ENCODE assay signal across 8 cellular contexts in the genomic region with DNA sequence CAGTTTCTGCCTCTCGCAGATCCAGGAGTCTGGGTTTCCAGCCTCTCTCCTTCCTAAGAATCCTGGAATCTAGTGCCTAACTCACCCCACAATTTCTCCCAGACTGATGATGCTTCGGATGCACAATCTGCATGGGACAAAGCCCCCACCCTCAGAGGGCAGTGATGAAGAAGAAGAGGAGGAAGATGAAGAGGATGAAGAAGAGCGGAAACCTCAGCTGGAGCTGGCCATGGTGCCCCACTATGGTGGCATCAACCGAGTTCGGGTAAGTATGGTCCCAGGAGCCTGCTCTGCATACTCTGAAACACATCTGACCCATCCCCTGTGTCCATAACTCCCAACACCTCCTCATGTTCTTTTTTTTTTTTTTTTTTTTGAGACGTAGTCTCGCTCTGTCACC. TPM values are rescaled to one million over a fixed set of nuclear protein-coding genes. Genes with fewer than 3 reads are reported as not detected.
DNase-seq lines count a peak whose midpoint lies in the region; ATAC-seq and TF ChIP-seq lines count a peak whose summit lies in the region.

No MANE protein-coding gene starts in this region.

- no peak for ATAC-seq in gastroesophageal sphincter

- TF ChIP-seq POLR2A in gastroesophageal sphincter (IDR thresholded peaks at IDR 0.05), result no peak
- no peak for TF ChIP-seq POLR2A in erythroblast (IDR thresholded peaks at IDR 0.05; ENCODE audit: low read length)

- peak overlapping the region; percentile 96 for H3K9ac ChIP-seq in skeletal muscle satellite cell (ENCODE audit: low read depth, low read length)

- 55 to 93% methylated on average over 3 to 5 of the region's 7 CpGs for WGBS in gastroesophageal sphincter (ENCODE audit: low coverage in 1 of 2), 2 donors

- peak overlapping the region; percentile 87 for H3K4me2 ChIP-seq in skeletal muscle satellite cell (ENCODE audit: low read length)

- H3K27ac ChIP-seq in gastroesophageal sphincter, result peak overlapping the region in 2 of 4 donors; percentile 86 to 90

- H3K9me3 ChIP-seq in gastroesophageal sphincter, result no peaks in the 10 kb centered on the region
- no peaks in the 10 kb centered on the region for H3K9me3 ChIP-seq in skeletal muscle satellite cell (replicated peaks; ENCODE audit: low read length)

- H3K4me3 ChIP-seq in H7 (ENCODE audit: insufficient read depth, low read depth, low read length) (peak overlapping the region; percentile 81), WI38 (ENCODE audit: low read depth, low read length) (peak overlapping the region; percentile 99), gastroesophageal sphincter (peak overlapping the region; percentile 72 to 73), skeletal muscle satellite cell (ENCODE audit: low read length) (peak overlapping the region; percentile 95)

- H3K36me3 ChIP-seq in H7 (replicated peaks; ENCODE audit: control insufficient read depth, insufficient read depth, low read length) (peaks cover 22% of the 10 kb centered on the region), gastroesophageal sphincter (peaks cover 0 to 48% of the 10 kb centered on the region in 2 donors), skeletal muscle satellite cell (ENCODE audit: insufficient read depth, low read length) (peaks cover 42% of the 10 kb centered on the region)

- peaks cover 0 to 41% (median 19%) of the 10 kb centered on the region in 3 donors for H3K4me1 ChIP-seq in gastroesophageal sphincter
- H3K4me1 ChIP-seq in skeletal muscle satellite cell (ENCODE audit: control insufficient read depth, insufficient read depth, low read length), result peaks cover 19% of the 10 kb centered on the region

- TF ChIP-seq CTCF in WI38 (IDR thresholded peaks at IDR 0.05; ENCODE audit: low read depth, low read length) (no peak), gastroesophageal sphincter (IDR thresholded peaks at IDR 0.05) (no peak)

- no peak for TF ChIP-seq EP300 in gastroesophageal sphincter (IDR thresholded peaks at IDR 0.05)

- H3K27me3 ChIP-seq in H7 (ENCODE audit: control insufficient read depth, insufficient read depth, low read length) (no peaks in the 10 kb centered on the region), gastroesophageal sphincter (peaks cover 29% of the 10 kb centered on the region), skeletal muscle satellite cell (ENCODE audit: control insufficient read depth, insufficient read depth, low read length) (peaks cover 13% of the 10 kb centered on the region)

- DNase-seq in H7 (no peak), hippocampal formation (lab: John Stamatoyannopoulos, UW) (no peak), erythroblast (lab: John Stamatoyannopoulos, UW) (no peak), GM19238 (ENCODE audit: insufficient read length, low spot score) (no peak), HuH-7 (ENCODE audit: low spot score) (no peak)

RNA-seq across cellular contexts. Expression of a gene that starts 0.8 kb away (rescaled TPM):
- 80.6 and 97.8 TPM in 2 replicates for total RNA-seq in H7 (2014; rRNA removed; shearing (Covaris generic))
- 10 to 100 TPM; 28.9 to 33.1 (median 32.7) TPM for total RNA-seq in gastroesophageal sphincter
- 50.0 and 55.8 TPM in 2 replicates for total RNA-seq in skeletal muscle satellite cell (2012; rRNA removed)

RNA-seq across cellular contexts. Expression of a gene that starts 8.8 kb away (rescaled TPM):
- 0.21 and 0.70 TPM in 2 replicates for total RNA-seq in H7 (2014; rRNA removed; shearing (Covaris generic))
- total RNA-seq in gastroesophageal sphincter, result under 1 TPM in 3 of 4 donors, not detected in 1; 0.16 to 0.42 (median 0.27) TPM
- total RNA-seq in skeletal muscle satellite cell (2012; rRNA removed), result 0.44 and 0.76 TPM in 2 replicates

RNA-seq across cellular contexts. Expression of a gene that starts 22.6 kb away (rescaled TPM):
- total RNA-seq in H7 (2014; rRNA removed; shearing (Covaris generic)), result 42.9 and 51.3 TPM in 2 replicates
- total RNA-seq in gastroesophageal sphincter, result 10 to 100 TPM; 28.6 to 56.7 (median 47.0) TPM
- 21.5 and 23.8 TPM in 2 replicates for total RNA-seq in skeletal muscle satellite cell (2012; rRNA removed)

RNA-seq across cellular contexts. Expression of a gene that starts 53.1 kb away (rescaled TPM):
- 4.4 and 4.8 TPM in 2 replicates for total RNA-seq in H7 (2014; rRNA removed; shearing (Covaris generic))
- total RNA-seq in gastroesophageal sphincter, result under 1 TPM in 3 of 4 donors, not detected in 1; 0.08 to 0.62 (median 0.47) TPM
- 0.76 and 1.1 TPM in 2 replicates for total RNA-seq in skeletal muscle satellite cell (2012; rRNA removed)

RNA-seq across cellular contexts. Expression of a gene that starts 55.2 kb away (rescaled TPM):
- 110 and 111 TPM in 2 replicates for total RNA-seq in H7 (2014; rRNA removed; shearing (Covaris generic))
- total RNA-seq in gastroesophageal sphincter, result 10 to 100 TPM; 60.4 to 87.9 (median 70.8) TPM
- total RNA-seq in skeletal muscle satellite cell (2012; rRNA removed), result 65.7 and 118 TPM in 2 replicates
